Comparison of ENCODE assay signal across 28 cellular contexts in genomic region chr16:2804728-2805127, GRCh38. TPM values are rescaled to one million over a fixed set of nuclear protein-coding genes. Genes with fewer than 3 reads are reported as not detected.
DNase-seq lines count a peak whose midpoint lies in the region; ATAC-seq, FAIRE-seq and TF ChIP-seq lines count a peak whose summit lies in the region.
"Had no signal": no experiment of that assay in that cellular context is flagged by ENCODE, and none has a peak within 500 bp of the region (broad histone marks: within the 10 kb centered on the region; RNA-seq: fewer than 3 reads in every experiment).

No MANE protein-coding gene starts in this region.

- CTCF ChIA-PET in HepG2 (lab: Yijun Ruan, JAX; ENCODE audit: low intra/inter-chr PET ratio, low total read pairs): no interaction called here

- no TSS peak for BruUV-seq in HepG2 (replicated peaks; lab: Mats Ljungman, UMichigan)

- H4K8ac ChIP-seq in neuronal stem cell (ENCODE audit: low read depth, low read length): no peak overlapping the region

- H3K4me3 ChIP-seq in RWPE2 (ENCODE audit: severe bottlenecking): no peak overlapping the region
- no peak overlapping the region for H3K4me3 ChIP-seq in HepG2 (replicated peaks in 1 of 3; ENCODE audit: insufficient read depth in 1 of 3, low read depth in 2 of 3, low read length in 3 of 3)
- peak overlapping the region in 1 of 2 donors; percentile 27 for H3K4me3 ChIP-seq in neuronal stem cell (ENCODE audit: low read length in 2 of 2)
- H3K4me3 ChIP-seq in spleen: no peak overlapping the region
- H3K4me3 ChIP-seq: A549; BLaER1 treated with 17β-estradiol and CSF1 and Interleukin-3, amounts not matched to agents 10 nM and 100 nM; GM12878; GM23338 had no signal

- H3K36me3 ChIP-seq in RWPE2 (ENCODE audit: low read depth) (no peaks in the 10 kb centered on the region), HepG2 (replicated peaks in 1 of 2; ENCODE audit: control insufficient read depth in 1 of 2, insufficient read depth in 2 of 2, low read length in 2 of 2) (no peaks in the 10 kb centered on the region), neuronal stem cell (replicated peaks in 1 of 2; ENCODE audit: control insufficient read depth in 2 of 2, insufficient read depth in 2 of 2, low read length in 2 of 2) (no peaks in the 10 kb centered on the region), spleen (no peaks in the 10 kb centered on the region)
- H3K36me3 ChIP-seq: BE2C; BLaER1 treated with 17β-estradiol and CSF1 and Interleukin-3, amounts not matched to agents 10 nM and 100 nM had no signal

- peaks cover 28% of the 10 kb centered on the region for H3K9me3 Mint-ChIP-seq in mesothelial cell of epicardium

- TF ChIP-seq EP300 in HepG2 (IDR thresholded peaks at IDR 0.05; ENCODE audit: low read depth in 2 of 2, low read length in 2 of 2) (no peak), HepG2 (CRISPR knock-in tag; IDR thresholded peaks at IDR 0.05; ENCODE audit: borderline replicate concordance) (no peak)

- peaks cover 2% of the 10 kb centered on the region for H3K79me1 ChIP-seq in neuronal stem cell (ENCODE audit: low read depth, low read length)

- H3K23ac ChIP-seq in neuronal stem cell (ENCODE audit: low read depth, low read length, poor library complexity): peak overlapping the region; percentile 21

- no peaks in the 10 kb centered on the region for H4K20me1 ChIP-seq in HepG2 (ENCODE audit: insufficient read depth, low read length)
- H4K20me1 ChIP-seq: BLaER1 treated with 17β-estradiol and CSF1 and Interleukin-3, amounts not matched to agents 10 nM and 100 nM had no signal

- no peak overlapping the region for H2BK12ac ChIP-seq in neuronal stem cell (ENCODE audit: low read length)

- H3K27ac ChIP-seq in RWPE2 (ENCODE audit: poor library complexity, severe bottlenecking) (no peak overlapping the region), HepG2 (ENCODE audit: extremely low read length, insufficient read depth, low read length) (no peak overlapping the region), neuronal stem cell (replicated peaks; ENCODE audit: low read length) (no peak overlapping the region), spleen (no peak overlapping the region)
- H3K27ac ChIP-seq: A549; BLaER1 treated with 17β-estradiol and CSF1 and Interleukin-3, amounts not matched to agents 10 nM and 100 nM had no signal

- H2BK120ac ChIP-seq in neuronal stem cell (ENCODE audit: low read depth, low read length): no peak overlapping the region

- H3K4me1 ChIP-seq in RWPE2 (ENCODE audit: insufficient read depth, poor library complexity, severe bottlenecking) (no peaks in the 10 kb centered on the region), HepG2 (ENCODE audit: insufficient read depth, low read length) (peaks cover 12% of the 10 kb centered on the region), neuronal stem cell (ENCODE audit: control insufficient read depth in 2 of 2, insufficient read depth in 1 of 2, low read depth in 1 of 2, low read length in 2 of 2) (no peaks in the 10 kb centered on the region), spleen (no peaks in the 10 kb centered on the region)
- H3K4me1 ChIP-seq: BE2C; BLaER1 treated with 17β-estradiol and CSF1 and Interleukin-3, amounts not matched to agents 10 nM and 100 nM had no signal

- no peaks in the 10 kb centered on the region for H3K79me2 ChIP-seq in HepG2 (ENCODE audit: insufficient read depth, low read length)

- TF ChIP-seq POLR2A in HepG2 (IDR thresholded peaks at IDR 0.05; ENCODE audit: insufficient read depth in 1 of 2, low read depth in 2 of 2, low read length in 2 of 2) (no peak), spleen (IDR thresholded peaks at IDR 0.05) (no peak)

- intact Hi-C loops in HepG2 (cut with micrococcal nuclease; ENCODE audit: unreplicated experiment) (no loop called here), spleen (cut with DNase I; ENCODE audit: low total_unique reads) (no loop called here)

- H2BK5ac ChIP-seq in neuronal stem cell (ENCODE audit: low read length): no peak overlapping the region

- peaks cover 22% of the 10 kb centered on the region for H3K27me3 Mint-ChIP-seq in mesothelial cell of epicardium (ENCODE audit: low read depth)

- H3K4me2 ChIP-seq in HepG2 (ENCODE audit: low read depth, low read length) (no peak overlapping the region), neuronal stem cell (ENCODE audit: insufficient read depth, low read length, poor library complexity, severe bottlenecking) (no peak overlapping the region)
- H3K4me2 ChIP-seq: A549; BLaER1 treated with 17β-estradiol and CSF1 and Interleukin-3, amounts not matched to agents 10 nM and 100 nM; GM23338 had no signal

- ATAC-seq in RWPE2 (ENCODE audit: low read depth) (no peak), HepG2 (peak; percentile 58; the same call in 2 of the 3 replicates), HG03469 (IDR thresholded peaks at IDR 0.05; ENCODE audit: unreplicated experiment) (no peak), HG02970 (IDR thresholded peaks at IDR 0.05; ENCODE audit: low FRiP score, unreplicated experiment) (no peak)
- ATAC-seq: A549, GM12878, GM23338, HCT116 had no signal

- TF ChIP-seq CTCF in RWPE2 (IDR thresholded peaks at IDR 0.05; ENCODE audit: poor library complexity, severe bottlenecking) (no peak), HepG2 (CRISPR knock-in tag; IDR thresholded peaks at IDR 0.05) (no peak), spleen (IDR thresholded peaks at IDR 0.05 in 8 of 11, conservative IDR thresholded peaks at IDR 0.05 in 3 of 11) (no peak), mesothelial cell of epicardium (IDR thresholded peaks at IDR 0.05; ENCODE audit: unreplicated experiment) (no peak)

- H3K14ac ChIP-seq in neuronal stem cell (ENCODE audit: low read length): no peak overlapping the region

- H2AFZ ChIP-seq in HepG2 (ENCODE audit: low read length): no peak overlapping the region
- H2AFZ ChIP-seq in neuronal stem cell (ENCODE audit: low read length): no peak overlapping the region
- H2AFZ ChIP-seq: GM23338 had no signal

- peaks cover 11% of the 10 kb centered on the region for H3K9me3 ChIP-seq in RWPE2 (ENCODE audit: severe bottlenecking)
- H3K9me3 ChIP-seq in HepG2 (ENCODE audit: low read length): peaks cover 4% of the 10 kb centered on the region; the same call in 1 of the 2 replicates
- peaks cover 7 to 19% of the 10 kb centered on the region in 2 donors for H3K9me3 ChIP-seq in neuronal stem cell (replicated peaks in 1 of 2; ENCODE audit: control insufficient read depth in 2 of 2, insufficient read depth in 1 of 2, low read depth in 1 of 2, low read length in 2 of 2)
- peaks cover 0 to 24% (median 15%) of the 10 kb centered on the region in 8 donors for H3K9me3 ChIP-seq in spleen
- H3K9me3 ChIP-seq: BE2C had no signal

- no peak for FAIRE-seq in HepG2 (lab: Jason Lieb, UNC)
- FAIRE-seq: A549, D721Med, GM12878, GM19239 had no signal

- DNase-seq in RWPE2 (ENCODE audit: low spot score): peak; percentile 31
- DNase-seq in HepG2 (ENCODE audit: low spot score): no peak
- no peak for DNase-seq in neuronal stem cell (ENCODE audit: low spot score)
- DNase-seq in spleen: peak; percentile 52
- DNase-seq in activated CD8-positive, alpha-beta memory T cell treated with anti-CD3 and anti-CD28 coated beads, Interleukin-2, amount 50 U/mL, for 4 hours: no peak
- no peak for DNase-seq in mesothelial cell of epicardium (ENCODE audit: low spot score in 2 of 2, unreplicated experiment in 2 of 2)
- DNase-seq: 8988T; ACHN; AML-193; BE2C; CD4-positive, alpha-beta T cell; DMS 273 treated with DMSO at 0.1 percent for 48 hours; DMS79; EL; GDM1; H9 had no signal

- H3K27ac Mint-ChIP-seq in mesothelial cell of epicardium: no peak overlapping the region
- H3K27ac Mint-ChIP-seq: CD4-positive, alpha-beta T cell; CD8-positive, alpha-beta memory T cell; GM23338; H9 had no signal

- no peak overlapping the region for H3K4me3 Mint-ChIP-seq in mesothelial cell of epicardium
- H3K4me3 Mint-ChIP-seq: CD4-positive, alpha-beta T cell; GM23338; H9 had no signal

- no peaks in the 10 kb centered on the region for H3K4me1 Mint-ChIP-seq in mesothelial cell of epicardium
- H3K4me1 Mint-ChIP-seq: CD8-positive, alpha-beta memory T cell; GM23338; H9 had no signal

- H3K9ac ChIP-seq in HepG2 (ENCODE audit: insufficient read depth, low read depth, low read length) (no peak overlapping the region), neuronal stem cell (ENCODE audit: low read depth, low read length, poor library complexity) (no peak overlapping the region)
- H3K9ac ChIP-seq: BLaER1 treated with 17β-estradiol and CSF1 and Interleukin-3, amounts not matched to agents 10 nM and 100 nM had no signal

- H3K18ac ChIP-seq in neuronal stem cell (ENCODE audit: low read length): no peak overlapping the region

- in situ Hi-C loops in HepG2 (cut with HindIII; ENCODE audit: extremely low pct_ligation_motif_present, low pct_unique_long_range_greater_than_20kb): no loop called here

- H2AK5ac ChIP-seq in neuronal stem cell (ENCODE audit: low read depth, low read length): peak overlapping the region; percentile 33

- H3K27me3 ChIP-seq in RWPE2 (ENCODE audit: insufficient read depth, poor library complexity, severe bottlenecking) (peaks cover 3% of the 10 kb centered on the region), HepG2 (ENCODE audit: control insufficient read depth in 1 of 2, insufficient read depth in 2 of 2, low read length in 2 of 2) (peaks cover 0 to 33% of the 10 kb centered on the region in 2 experiments; a peak in 3 of 5 replicates), neuronal stem cell (ENCODE audit: control insufficient read depth in 3 of 3, insufficient read depth in 3 of 3, low read depth in 1 of 3, low read length in 3 of 3) (peaks cover 0 to 2% (median 0%) of the 10 kb centered on the region in 3 experiments), spleen (replicated peaks in 1 of 7) (peaks cover 0 to 22% (median 0%) of the 10 kb centered on the region in 7 donors)
- H3K27me3 ChIP-seq: BLaER1 treated with 17β-estradiol and CSF1 and Interleukin-3, amounts not matched to agents 10 nM and 100 nM had no signal

- no peak overlapping the region for H4K91ac ChIP-seq in neuronal stem cell (ENCODE audit: low read depth, low read length, poor library complexity)

- H2BK15ac ChIP-seq in neuronal stem cell (ENCODE audit: low read length): no peak overlapping the region

- H3K36me3 Mint-ChIP-seq in mesothelial cell of epicardium: no peaks in the 10 kb centered on the region
- H3K36me3 Mint-ChIP-seq: CD14-positive monocyte had no signal

- no CpG with 5 or more reads among the region's 4 CpGs for WGBS in HepG2 (ENCODE audit: low lambda C conversion rate)
- no CpG with 5 or more reads among the region's 4 CpGs for WGBS in neuronal stem cell (ENCODE audit: extremely low coverage in 2 of 2, insufficient read length in 2 of 2, insufficient replicate concordance in 1 of 2), 2 donors
- 79 to 100% (median 95%) methylated on average over 1 to 4 of the region's 4 CpGs for WGBS in spleen, 5 donors

- TF ChIP-seq RAD21 in HepG2 (CRISPR knock-in tag; IDR thresholded peaks at IDR 0.05): no peak

- POLR2A ChIA-PET in HepG2 (lab: Yijun Ruan, JAX): no interaction called here

- no peak overlapping the region for H3K4ac ChIP-seq in neuronal stem cell (ENCODE audit: low read length)

RNA-seq across cellular contexts. Expression of gene PRSS41, which starts 6.5 kb away (rescaled TPM):
- total RNA-seq in HepG2 (2016; rRNA removed; fragmentation: Illumina TruSeq; extraction: Trizol) (not detected in 2 replicates), spleen (not detected), mesothelial cell of epicardium (not detected in 3 replicates)
- total RNA-seq in HepG2 (2016; cell fraction: cytosol; rRNA removed; fragmentation: Illumina TruSeq; extraction: Trizol; ENCODE audit: low read depth): not detected in 2 replicates
- not detected in 2 replicates for total RNA-seq in HepG2 (2016; cell fraction: insoluble cytoplasmic fraction; rRNA removed; fragmentation: Illumina TruSeq; extraction: Trizol)
- not detected in 2 replicates for total RNA-seq in HepG2 (2016; cell fraction: membrane; rRNA removed; fragmentation: Illumina TruSeq; extraction: Trizol)
- total RNA-seq in HepG2 (2016; cell fraction: nucleus; rRNA removed; fragmentation: Illumina TruSeq; extraction: Trizol): not detected in 2 replicates
- polyA plus RNA-seq in HepG2 (2011; rRNA removed) (not detected in 2 replicates), spleen (not detected)
- polyA plus RNA-seq in HepG2 (2011; cell fraction: cytosol; rRNA removed): not detected in 2 replicates
- not detected in 2 replicates for polyA plus RNA-seq in HepG2 (2011; cell fraction: nucleus; rRNA removed)
- not detected in 2 replicates for polyA plus RNA-seq in HepG2 (2012)
- polyA plus RNA-seq in HepG2 (2016; cell fraction: cytosol; fragmentation: Illumina TruSeq; extraction: Trizol; ENCODE audit: low read depth): not detected in 2 replicates
- polyA plus RNA-seq in HepG2 (2016; cell fraction: insoluble cytoplasmic fraction; fragmentation: Illumina TruSeq; extraction: Trizol; ENCODE audit: low read depth): not detected in 2 replicates
- not detected in 2 replicates for polyA plus RNA-seq in HepG2 (2016; cell fraction: membrane; fragmentation: Illumina TruSeq; extraction: Trizol; ENCODE audit: low read depth)
- polyA plus RNA-seq in HepG2 (2016; cell fraction: nucleus; fragmentation: Illumina TruSeq; extraction: Trizol; ENCODE audit: insufficient read depth, low read depth): not detected in 2 replicates
- polyA minus RNA-seq in HepG2 (2011; rRNA and poly(A)+ RNA removed; ENCODE audit: low replicate concordance): 0.14 TPM in 1 of 2 replicates, not detected in the other
- polyA minus RNA-seq in HepG2 (2011; cell fraction: cytosol; rRNA and poly(A)+ RNA removed): not detected in 2 replicates
- not detected in 2 replicates for polyA minus RNA-seq in HepG2 (2011; cell fraction: nucleus; rRNA and poly(A)+ RNA removed)
- polyA plus RNA-seq in neuronal stem cell (2013, experiment 1 of 2): not detected
- polyA plus RNA-seq in neuronal stem cell (2013, experiment 2 of 2): not detected
- total RNA-seq: CD4-positive, alpha-beta T cell; CD8-positive, alpha-beta memory T cell; GM12878; GM23338; H4; H9 had no signal
- polyA plus RNA-seq: A549; CD14-positive monocyte; CD8-positive, alpha-beta memory T cell; GM12878; GM23338 had no signal

RNA-seq across cellular contexts. Expression of gene PRSS21, which starts 12.3 kb away (rescaled TPM):
- total RNA-seq in HepG2 (2016; rRNA removed; fragmentation: Illumina TruSeq; extraction: Trizol) (not detected in 2 replicates), spleen (1 to 10 TPM in 6 of 7 donors, under 1 TPM in 1; 0.81 to 4.9 (median 1.5) TPM), mesothelial cell of epicardium (not detected in 3 replicates)
- not detected in 2 replicates for total RNA-seq in HepG2 (2016; cell fraction: cytosol; rRNA removed; fragmentation: Illumina TruSeq; extraction: Trizol; ENCODE audit: low read depth)
- not detected in 2 replicates for total RNA-seq in HepG2 (2016; cell fraction: insoluble cytoplasmic fraction; rRNA removed; fragmentation: Illumina TruSeq; extraction: Trizol)
- total RNA-seq in HepG2 (2016; cell fraction: membrane; rRNA removed; fragmentation: Illumina TruSeq; extraction: Trizol): not detected in 2 replicates
- not detected in 2 replicates for total RNA-seq in HepG2 (2016; cell fraction: nucleus; rRNA removed; fragmentation: Illumina TruSeq; extraction: Trizol)
- polyA plus RNA-seq in HepG2 (2011; rRNA removed) (not detected in 2 replicates), spleen (1 to 10 TPM in 2 of 3 donors, under 1 TPM in 1; 0.49 to 3.4 (median 1.8) TPM)
- not detected in 2 replicates for polyA plus RNA-seq in HepG2 (2011; cell fraction: cytosol; rRNA removed)
- not detected in 2 replicates for polyA plus RNA-seq in HepG2 (2011; cell fraction: nucleus; rRNA removed)
- not detected in 2 replicates for polyA plus RNA-seq in HepG2 (2012)
- polyA plus RNA-seq in HepG2 (2016; cell fraction: cytosol; fragmentation: Illumina TruSeq; extraction: Trizol; ENCODE audit: low read depth): not detected in 2 replicates
- polyA plus RNA-seq in HepG2 (2016; cell fraction: insoluble cytoplasmic fraction; fragmentation: Illumina TruSeq; extraction: Trizol; ENCODE audit: low read depth): not detected in 2 replicates
- not detected in 2 replicates for polyA plus RNA-seq in HepG2 (2016; cell fraction: membrane; fragmentation: Illumina TruSeq; extraction: Trizol; ENCODE audit: low read depth)
- polyA plus RNA-seq in HepG2 (2016; cell fraction: nucleus; fragmentation: Illumina TruSeq; extraction: Trizol; ENCODE audit: insufficient read depth, low read depth): not detected in 2 replicates
- polyA minus RNA-seq in HepG2 (2011; rRNA and poly(A)+ RNA removed; ENCODE audit: low replicate concordance): 0.32 and 219 TPM in 2 replicates
- polyA minus RNA-seq in HepG2 (2011; cell fraction: cytosol; rRNA and poly(A)+ RNA removed): 1.1 TPM in 1 of 2 replicates, not detected in the other
- polyA minus RNA-seq in HepG2 (2011; cell fraction: nucleus; rRNA and poly(A)+ RNA removed): 0.50 and 0.64 TPM in 2 replicates
- polyA plus RNA-seq in neuronal stem cell (2013, experiment 1 of 2): not detected
- not detected for polyA plus RNA-seq in neuronal stem cell (2013, experiment 2 of 2)
- total RNA-seq: CD4-positive, alpha-beta T cell; H4; H9 had no signal

RNA-seq across cellular contexts. Expression of gene PRSS33, which starts 17.4 kb away (rescaled TPM):
- total RNA-seq in HepG2 (2016; rRNA removed; fragmentation: Illumina TruSeq; extraction: Trizol) (not detected in 2 replicates), spleen (under 1 TPM in 2 of 7 donors, not detected in 5; 0.32 to 0.67 TPM), mesothelial cell of epicardium (not detected in 3 replicates)
- total RNA-seq in HepG2 (2016; cell fraction: cytosol; rRNA removed; fragmentation: Illumina TruSeq; extraction: Trizol; ENCODE audit: low read depth): not detected in 2 replicates
- total RNA-seq in HepG2 (2016; cell fraction: insoluble cytoplasmic fraction; rRNA removed; fragmentation: Illumina TruSeq; extraction: Trizol): not detected in 2 replicates
- not detected in 2 replicates for total RNA-seq in HepG2 (2016; cell fraction: membrane; rRNA removed; fragmentation: Illumina TruSeq; extraction: Trizol)
- total RNA-seq in HepG2 (2016; cell fraction: nucleus; rRNA removed; fragmentation: Illumina TruSeq; extraction: Trizol): not detected in 2 replicates
- polyA plus RNA-seq in HepG2 (2011; rRNA removed) (not detected in 2 replicates), spleen (under 1 TPM in 1 of 3 donors, not detected in 2; 0.03 TPM)
- not detected in 2 replicates for polyA plus RNA-seq in HepG2 (2011; cell fraction: cytosol; rRNA removed)
- not detected in 2 replicates for polyA plus RNA-seq in HepG2 (2011; cell fraction: nucleus; rRNA removed)
- not detected in 2 replicates for polyA plus RNA-seq in HepG2 (2012)
- polyA plus RNA-seq in HepG2 (2016; cell fraction: cytosol; fragmentation: Illumina TruSeq; extraction: Trizol; ENCODE audit: low read depth): not detected in 2 replicates
- not detected in 2 replicates for polyA plus RNA-seq in HepG2 (2016; cell fraction: insoluble cytoplasmic fraction; fragmentation: Illumina TruSeq; extraction: Trizol; ENCODE audit: low read depth)
- polyA plus RNA-seq in HepG2 (2016; cell fraction: membrane; fragmentation: Illumina TruSeq; extraction: Trizol; ENCODE audit: low read depth): not detected in 2 replicates
- polyA plus RNA-seq in HepG2 (2016; cell fraction: nucleus; fragmentation: Illumina TruSeq; extraction: Trizol; ENCODE audit: insufficient read depth, low read depth): not detected in 2 replicates
- polyA minus RNA-seq in HepG2 (2011; rRNA and poly(A)+ RNA removed; ENCODE audit: low replicate concordance): not detected in 2 replicates
- polyA minus RNA-seq in HepG2 (2011; cell fraction: cytosol; rRNA and poly(A)+ RNA removed): not detected in 2 replicates
- not detected in 2 replicates for polyA minus RNA-seq in HepG2 (2011; cell fraction: nucleus; rRNA and poly(A)+ RNA removed)
- polyA plus RNA-seq in neuronal stem cell (2013, experiment 1 of 2): 2.3 TPM
- polyA plus RNA-seq in neuronal stem cell (2013, experiment 2 of 2): 2.2 TPM
- total RNA-seq: CD4-positive, alpha-beta T cell; GM12878; H9 had no signal
- polyA plus RNA-seq: CD14-positive monocyte; CD8-positive, alpha-beta memory T cell; GM12878 had no signal

RNA-seq across cellular contexts. Expression of gene ZG16B, which starts 25.4 kb away (rescaled TPM):
- total RNA-seq in HepG2 (2016; rRNA removed; fragmentation: Illumina TruSeq; extraction: Trizol): 1.5 and 1.8 TPM in 2 replicates
- 0.97 and 1.4 TPM in 2 replicates for total RNA-seq in HepG2 (2016; cell fraction: cytosol; rRNA removed; fragmentation: Illumina TruSeq; extraction: Trizol; ENCODE audit: low read depth)
- 0.97 and 1.7 TPM in 2 replicates for total RNA-seq in HepG2 (2016; cell fraction: insoluble cytoplasmic fraction; rRNA removed; fragmentation: Illumina TruSeq; extraction: Trizol)
- 2.0 and 2.2 TPM in 2 replicates for total RNA-seq in HepG2 (2016; cell fraction: membrane; rRNA removed; fragmentation: Illumina TruSeq; extraction: Trizol)
- total RNA-seq in HepG2 (2016; cell fraction: nucleus; rRNA removed; fragmentation: Illumina TruSeq; extraction: Trizol): 1.4 and 1.9 TPM in 2 replicates
- 11.3 and 14.3 TPM in 2 replicates for polyA plus RNA-seq in HepG2 (2011; rRNA removed)
- 12.2 and 13.9 TPM in 2 replicates for polyA plus RNA-seq in HepG2 (2011; cell fraction: cytosol; rRNA removed)
- 8.9 and 18.3 TPM in 2 replicates for polyA plus RNA-seq in HepG2 (2011; cell fraction: nucleus; rRNA removed)
- 13.3 and 13.8 TPM in 2 replicates for polyA plus RNA-seq in HepG2 (2012)
- polyA plus RNA-seq in HepG2 (2016; cell fraction: cytosol; fragmentation: Illumina TruSeq; extraction: Trizol; ENCODE audit: low read depth): 1.0 and 1.1 TPM in 2 replicates
- polyA plus RNA-seq in HepG2 (2016; cell fraction: insoluble cytoplasmic fraction; fragmentation: Illumina TruSeq; extraction: Trizol; ENCODE audit: low read depth): 0.84 and 1.1 TPM in 2 replicates
- 1.4 TPM in 2 replicates for polyA plus RNA-seq in HepG2 (2016; cell fraction: membrane; fragmentation: Illumina TruSeq; extraction: Trizol; ENCODE audit: low read depth)
- 2.4 and 4.4 TPM in 2 replicates for polyA plus RNA-seq in HepG2 (2016; cell fraction: nucleus; fragmentation: Illumina TruSeq; extraction: Trizol; ENCODE audit: insufficient read depth, low read depth)
- 4.8 and 6.8 TPM in 2 replicates for polyA minus RNA-seq in HepG2 (2011; rRNA and poly(A)+ RNA removed; ENCODE audit: low replicate concordance)
- polyA minus RNA-seq in HepG2 (2011; cell fraction: cytosol; rRNA and poly(A)+ RNA removed): 2.6 and 3.3 TPM in 2 replicates
- polyA minus RNA-seq in HepG2 (2011; cell fraction: nucleus; rRNA and poly(A)+ RNA removed): 5.4 and 9.0 TPM in 2 replicates
- not detected for polyA plus RNA-seq in neuronal stem cell (2013, experiment 1 of 2)
- not detected for polyA plus RNA-seq in neuronal stem cell (2013, experiment 2 of 2)
- 1 to 10 TPM in 5 of 7 donors, under 1 TPM in 1, not detected in 1; 0.79 to 3.8 (median 1.5) TPM for total RNA-seq in spleen
- 1 to 10 TPM in 2 of 3 donors, under 1 TPM in 1; 0.73 to 1.6 (median 1.5) TPM for polyA plus RNA-seq in spleen
- 0.51 to 1.5 TPM (median 0.70 TPM) in 3 replicates for total RNA-seq in mesothelial cell of epicardium
- total RNA-seq: CD4-positive, alpha-beta T cell; GM23338; H9 had no signal
- polyA plus RNA-seq: CD8-positive, alpha-beta memory T cell; GM23338 had no signal

RNA-seq across cellular contexts. Expression of gene ELOB, which starts 27.6 kb away (rescaled TPM):
- 208 and 253 TPM in 2 replicates for total RNA-seq in HepG2 (2016; rRNA removed; fragmentation: Illumina TruSeq; extraction: Trizol)
- 337 and 393 TPM in 2 replicates for total RNA-seq in HepG2 (2016; cell fraction: cytosol; rRNA removed; fragmentation: Illumina TruSeq; extraction: Trizol; ENCODE audit: low read depth)
- 204 and 279 TPM in 2 replicates for total RNA-seq in HepG2 (2016; cell fraction: insoluble cytoplasmic fraction; rRNA removed; fragmentation: Illumina TruSeq; extraction: Trizol)
- 174 and 204 TPM in 2 replicates for total RNA-seq in HepG2 (2016; cell fraction: membrane; rRNA removed; fragmentation: Illumina TruSeq; extraction: Trizol)
- total RNA-seq in HepG2 (2016; cell fraction: nucleus; rRNA removed; fragmentation: Illumina TruSeq; extraction: Trizol): 53.2 and 75.0 TPM in 2 replicates
- polyA plus RNA-seq in HepG2 (2011; rRNA removed): 225 and 236 TPM in 2 replicates
- 204 and 385 TPM in 2 replicates for polyA plus RNA-seq in HepG2 (2011; cell fraction: cytosol; rRNA removed)
- polyA plus RNA-seq in HepG2 (2011; cell fraction: nucleus; rRNA removed): 89.2 and 109 TPM in 2 replicates
- 108 and 117 TPM in 2 replicates for polyA plus RNA-seq in HepG2 (2012)
- polyA plus RNA-seq in HepG2 (2016; cell fraction: cytosol; fragmentation: Illumina TruSeq; extraction: Trizol; ENCODE audit: low read depth): 547 and 569 TPM in 2 replicates
- polyA plus RNA-seq in HepG2 (2016; cell fraction: insoluble cytoplasmic fraction; fragmentation: Illumina TruSeq; extraction: Trizol; ENCODE audit: low read depth): 265 and 294 TPM in 2 replicates
- 203 and 243 TPM in 2 replicates for polyA plus RNA-seq in HepG2 (2016; cell fraction: membrane; fragmentation: Illumina TruSeq; extraction: Trizol; ENCODE audit: low read depth)
- polyA plus RNA-seq in HepG2 (2016; cell fraction: nucleus; fragmentation: Illumina TruSeq; extraction: Trizol; ENCODE audit: insufficient read depth, low read depth): 127 and 128 TPM in 2 replicates
- 125 and 227 TPM in 2 replicates for polyA minus RNA-seq in HepG2 (2011; rRNA and poly(A)+ RNA removed; ENCODE audit: low replicate concordance)
- 25.2 and 36.1 TPM in 2 replicates for polyA minus RNA-seq in HepG2 (2011; cell fraction: cytosol; rRNA and poly(A)+ RNA removed)
- 9.8 and 9.9 TPM in 2 replicates for polyA minus RNA-seq in HepG2 (2011; cell fraction: nucleus; rRNA and poly(A)+ RNA removed)
- 177 TPM for polyA plus RNA-seq in neuronal stem cell (2013, experiment 1 of 2)
- polyA plus RNA-seq in neuronal stem cell (2013, experiment 2 of 2): 174 TPM
- total RNA-seq in spleen: 100 to 1,000 TPM; 128 to 467 (median 134) TPM
- 100 to 1,000 TPM; 233 to 378 (median 247) TPM for polyA plus RNA-seq in spleen
- 192 to 200 TPM (median 195 TPM) in 3 replicates for total RNA-seq in mesothelial cell of epicardium

Comparison
In these comparisons a context has a peak if more than half of its experiments do, and no peak if none do; other contexts are left out.
1. DNase-seq: peak in RWPE2 (single experiment) and spleen (single experiment); none in HepG2 (single experiment), neuronal stem cell (single experiment), activated CD8-positive, alpha-beta memory T cell treated with anti-CD3 and anti-CD28 coated beads, Interleukin-2, amount 50 U/mL, for 4 hours (single experiment) and mesothelial cell of epicardium (0 of 2).